Comparison of ENCODE assay signal across 1 cellular context in the genomic region with DNA sequence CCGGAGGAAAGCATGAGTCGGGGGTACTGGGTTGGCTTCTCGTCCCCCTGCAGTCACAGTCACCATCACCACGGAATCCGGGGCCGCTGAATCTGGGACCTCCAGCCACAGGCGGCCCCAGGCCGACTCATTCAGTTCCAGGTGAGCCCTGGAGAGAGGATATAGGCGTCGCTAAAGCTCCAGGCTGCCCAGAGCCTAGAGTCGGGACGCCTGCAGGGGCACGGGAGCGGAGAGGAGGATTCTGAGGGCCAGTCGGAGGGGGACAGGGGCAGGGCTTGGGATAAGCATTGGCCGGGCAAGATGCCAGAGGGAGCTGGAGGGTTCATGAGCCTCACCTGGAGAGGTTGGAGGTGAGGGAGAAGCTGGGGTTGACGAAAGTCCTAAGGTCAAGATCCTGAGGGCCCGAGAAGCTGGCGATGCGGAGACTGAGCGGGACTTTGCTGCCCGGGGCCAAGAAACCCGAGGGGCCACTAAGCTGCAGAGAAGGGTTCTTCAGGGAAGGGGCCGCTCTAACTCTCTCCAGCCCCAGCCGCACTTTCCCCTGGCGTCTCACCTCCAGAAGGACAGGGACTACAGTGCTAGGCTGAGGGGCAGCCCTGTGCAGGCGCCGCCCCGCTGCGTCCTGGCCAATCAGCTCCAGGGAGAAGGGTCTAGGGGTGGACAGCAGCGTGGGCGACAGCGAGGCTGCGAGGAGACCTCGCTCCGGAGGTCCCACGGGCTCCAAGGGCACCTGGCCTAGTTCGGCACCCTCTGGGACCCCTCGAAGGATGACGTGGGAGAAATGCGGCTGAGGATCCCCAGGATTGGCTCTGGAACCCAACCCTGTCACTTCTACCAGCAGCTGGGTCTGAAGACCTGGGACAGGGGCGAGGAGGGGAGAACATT.
TF ChIP-seq lines count a peak whose summit lies in the region.

No MANE protein-coding gene starts in this region.

TF ChIP-seq in SK-N-SH treated with all-trans-retinoic acid at 6 μM for 48 hours, 23 proteins besides CTCF, POLR2A, EP300 and RAD21 (continued from another document):
- no peak for TF ChIP-seq CREB5 (CRISPR knock-in tag; IDR thresholded peaks at IDR 0.05; ENCODE audit: low read depth)
- no peak for TF ChIP-seq ARNTL (CRISPR knock-in tag; IDR thresholded peaks at IDR 0.05; ENCODE audit: borderline replicate concordance, low read depth)
- no peak for TF ChIP-seq ESRRG (CRISPR knock-in tag; IDR thresholded peaks at IDR 0.05)
- TF ChIP-seq, protein P1, sequence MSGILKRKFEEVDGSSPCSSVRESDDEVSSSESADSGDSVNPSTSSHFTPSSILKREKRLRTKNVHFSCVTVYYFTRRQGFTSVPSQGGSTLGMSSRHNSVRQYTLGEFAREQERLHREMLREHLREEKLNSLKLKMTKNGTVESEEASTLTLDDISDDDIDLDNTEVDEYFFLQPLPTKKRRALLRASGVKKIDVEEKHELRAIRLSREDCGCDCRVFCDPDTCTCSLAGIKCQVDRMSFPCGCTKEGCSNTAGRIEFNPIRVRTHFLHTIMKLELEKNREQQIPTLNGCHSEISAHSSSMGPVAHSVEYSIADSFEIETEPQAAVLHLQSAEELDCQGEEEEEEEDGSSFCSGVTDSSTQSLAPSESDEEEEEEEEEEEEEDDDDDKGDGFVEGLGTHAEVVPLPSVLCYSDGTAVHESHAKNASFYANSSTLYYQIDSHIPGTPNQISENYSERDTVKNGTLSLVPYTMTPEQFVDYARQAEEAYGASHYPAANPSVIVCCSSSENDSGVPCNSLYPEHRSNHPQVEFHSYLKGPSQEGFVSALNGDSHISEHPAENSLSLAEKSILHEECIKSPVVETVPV (CRISPR knock-in tag; IDR thresholded peaks at IDR 0.05), result no peak
- TF ChIP-seq CSDC2 (CRISPR knock-in tag; IDR thresholded peaks at IDR 0.05), result no peak
- TF ChIP-seq GLIS3 (CRISPR knock-in tag; IDR thresholded peaks at IDR 0.05), result no peak
TF ChIP-seq in SK-N-SH treated with all-trans-retinoic acid at 6 μM for 48 hours: peak in this region for 0.
